In the genomic region with DNA sequence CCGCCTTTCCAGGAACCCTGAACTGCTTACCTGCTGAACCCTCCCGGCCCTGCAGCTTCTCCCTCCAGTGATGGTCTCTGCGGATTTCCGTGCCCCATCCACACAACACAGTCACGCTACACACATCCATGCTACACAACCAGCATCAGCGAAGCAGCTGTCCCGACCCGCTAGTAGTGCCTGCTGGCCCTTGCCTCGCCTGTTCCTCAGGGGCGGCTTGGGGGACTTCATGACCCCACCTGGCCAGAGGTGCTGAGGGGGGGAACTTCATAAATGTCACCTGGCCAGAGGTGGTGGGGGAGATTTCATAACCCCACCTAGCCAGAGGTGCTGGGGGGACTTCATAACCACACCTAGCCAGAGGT, we compare ENCODE assay signal across 9 cellular contexts. TPM values are rescaled to one million over a fixed set of nuclear protein-coding genes. Genes with fewer than 3 reads are reported as not detected.
DNase-seq lines count a peak whose midpoint lies in the region; ATAC-seq, FAIRE-seq and TF ChIP-seq lines count a peak whose summit lies in the region.
"Had no signal": no experiment of that assay in that cellular context is flagged by ENCODE, and none has a peak within 500 bp of the region (broad histone marks: within the 10 kb centered on the region; RNA-seq: fewer than 3 reads in every experiment).

No MANE protein-coding gene starts in this region.

- ATAC-seq in GM21786 (IDR thresholded peaks at IDR 0.05; ENCODE audit: unreplicated experiment): peak; percentile 17
- ATAC-seq in WTC11: peak; percentile 26
- peak in 1 of 2 donors; percentile 43 for ATAC-seq in right cardiac atrium

- H3K36me3 Mint-ChIP-seq in WTC11: peaks cover 8% of the 10 kb centered on the region

- CTCF ChIA-PET in WTC11 (lab: Charles Lee): interaction anchor here (0.6 to 1.1 kb wide), 5 partner anchors 17 to 142 kb away, joined by 3 to 4 read pairs (median 3); a partner anchor contains a TSS

- intact Hi-C loops in right cardiac atrium (cut with DNase I): no loop called here

- 47% methylated on average over 10 of the region's 10 CpGs for WGBS in right cardiac atrium
- WGBS in small intestine, 3 donors: 21 to 36% (median 28%) methylated on average over 10 of the region's 10 CpGs

- no peak overlapping the region for H3K27ac Mint-ChIP-seq in WTC11

- FAIRE-seq in small intestine (lab: Jason Lieb, UNC) (no peak), GM19239 (lab: Jason Lieb, UNC) (no peak)
- FAIRE-seq: islet of Langerhans had no signal

- H3K4me1 ChIP-seq in right cardiac atrium (ENCODE audit: control insufficient read depth, insufficient read depth, low read length) (no peaks in the 10 kb centered on the region), small intestine (ENCODE audit: control insufficient read depth in 2 of 2, insufficient read depth in 1 of 2, low read depth in 1 of 2, low read length in 1 of 2) (no peaks in the 10 kb centered on the region)

- H3K9me3 Mint-ChIP-seq in WTC11: peaks cover 4% of the 10 kb centered on the region; the same call in 1 of the 2 replicates

- H3K4me1 Mint-ChIP-seq in WTC11: peaks cover 2% of the 10 kb centered on the region; the same call in 1 of the 2 replicates

- H3K27me3 ChIP-seq in right cardiac atrium (ENCODE audit: control insufficient read depth, insufficient read depth): no peaks in the 10 kb centered on the region
- H3K27me3 ChIP-seq in small intestine (ENCODE audit: control insufficient read depth in 2 of 2, insufficient read depth in 2 of 2, low read length in 2 of 2): no peaks in the 10 kb centered on the region

- H3K4me3 Mint-ChIP-seq in WTC11: peak overlapping the region; percentile 80

- TF ChIP-seq CTCF in AG10803 (conservative IDR thresholded peaks at IDR 0.05; ENCODE audit: low read length) (no peak), WTC11 (IDR thresholded peaks at IDR 0.05) (no peak)

- no peaks in the 10 kb centered on the region for H3K36me3 ChIP-seq in small intestine (ENCODE audit: control insufficient read depth in 2 of 2, insufficient read depth in 2 of 2, low read length in 2 of 2)

- POLR2A ChIA-PET in WTC11 (lab: Charles Lee): interaction anchor here (0.7 to 1.5 kb wide), 2 partner anchors 13 to 254 kb away, joined by 3 to 4 read pairs; no protein-coding TSS in a partner anchor

- H3K9me3 ChIP-seq in right cardiac atrium (ENCODE audit: control insufficient read depth, low read length): no peaks in the 10 kb centered on the region
- H3K9me3 ChIP-seq in small intestine (ENCODE audit: control insufficient read depth, low read depth): no peaks in the 10 kb centered on the region

- H3K4me3 ChIP-seq in AG10803 (ENCODE audit: low read length) (peak overlapping the region; percentile 81), right cardiac atrium (ENCODE audit: low read length) (peak overlapping the region; percentile 96), small intestine (ENCODE audit: low read depth in 1 of 2, low read length in 2 of 2) (peak overlapping the region; percentile 4 to 96)

- H3K27ac ChIP-seq in right cardiac atrium (ENCODE audit: low read length) (no peak overlapping the region), small intestine (ENCODE audit: low read depth in 1 of 2, low read length in 1 of 2) (peak overlapping the region; percentile 20 to 95)

- DNase-seq in AG10803 (ENCODE audit: low read depth): no peak
- no peak for DNase-seq in WTC11 (ENCODE audit: low spot score)
- peak in 2 of 3 donors; percentile 63 to 72 for DNase-seq in right cardiac atrium
- DNase-seq in small intestine: no peak
- no peak for DNase-seq in COLO668 (lab: John Stamatoyannopoulos, UW; ENCODE audit: unreplicated experiment)
- DNase-seq in NCI-H1105 (lab: John Stamatoyannopoulos, UW): no peak
- DNase-seq in GM19239 (ENCODE audit: insufficient read length, low spot score): no peak

- no peaks in the 10 kb centered on the region for H3K27me3 Mint-ChIP-seq in WTC11 (ENCODE audit: low read depth)

TF ChIP-seq in WTC11, 78 proteins besides CTCF, POLR2A, EP300 and RAD21 (continues in another document):
- no peak for TF ChIP-seq ZNF416 (CRISPR knock-in tag; IDR thresholded peaks at IDR 0.05)
- TF ChIP-seq SMAD4 (CRISPR knock-in tag; IDR thresholded peaks at IDR 0.05): no peak
- TF ChIP-seq, protein P1, sequence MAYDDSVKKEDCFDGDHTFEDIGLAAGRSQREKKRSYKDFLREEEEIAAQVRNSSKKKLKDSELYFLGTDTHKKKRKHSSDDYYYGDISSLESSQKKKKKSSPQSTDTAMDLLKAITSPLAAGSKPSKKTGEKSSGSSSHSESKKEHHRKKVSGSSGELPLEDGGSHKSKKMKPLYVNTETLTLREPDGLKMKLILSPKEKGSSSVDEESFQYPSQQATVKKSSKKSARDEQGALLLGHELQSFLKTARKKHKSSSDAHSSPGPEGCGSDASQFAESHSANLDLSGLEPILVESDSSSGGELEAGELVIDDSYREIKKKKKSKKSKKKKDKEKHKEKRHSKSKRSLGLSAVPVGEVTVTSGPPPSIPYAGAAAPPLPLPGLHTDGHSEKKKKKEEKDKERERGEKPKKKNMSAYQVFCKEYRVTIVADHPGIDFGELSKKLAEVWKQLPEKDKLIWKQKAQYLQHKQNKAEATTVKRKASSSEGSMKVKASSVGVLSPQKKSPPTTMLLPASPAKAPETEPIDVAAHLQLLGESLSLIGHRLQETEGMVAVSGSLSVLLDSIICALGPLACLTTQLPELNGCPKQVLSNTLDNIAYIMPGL (CRISPR knock-in tag; IDR thresholded peaks at IDR 0.05): no peak
- TF ChIP-seq, protein P2, sequence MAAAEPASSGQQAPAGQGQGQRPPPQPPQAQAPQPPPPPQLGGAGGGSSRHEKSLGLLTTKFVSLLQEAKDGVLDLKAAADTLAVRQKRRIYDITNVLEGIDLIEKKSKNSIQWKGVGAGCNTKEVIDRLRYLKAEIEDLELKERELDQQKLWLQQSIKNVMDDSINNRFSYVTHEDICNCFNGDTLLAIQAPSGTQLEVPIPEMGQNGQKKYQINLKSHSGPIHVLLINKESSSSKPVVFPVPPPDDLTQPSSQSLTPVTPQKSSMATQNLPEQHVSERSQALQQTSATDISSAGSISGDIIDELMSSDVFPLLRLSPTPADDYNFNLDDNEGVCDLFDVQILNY (CRISPR knock-in tag; IDR thresholded peaks at IDR 0.05): no peak
- TF ChIP-seq, protein P3, sequence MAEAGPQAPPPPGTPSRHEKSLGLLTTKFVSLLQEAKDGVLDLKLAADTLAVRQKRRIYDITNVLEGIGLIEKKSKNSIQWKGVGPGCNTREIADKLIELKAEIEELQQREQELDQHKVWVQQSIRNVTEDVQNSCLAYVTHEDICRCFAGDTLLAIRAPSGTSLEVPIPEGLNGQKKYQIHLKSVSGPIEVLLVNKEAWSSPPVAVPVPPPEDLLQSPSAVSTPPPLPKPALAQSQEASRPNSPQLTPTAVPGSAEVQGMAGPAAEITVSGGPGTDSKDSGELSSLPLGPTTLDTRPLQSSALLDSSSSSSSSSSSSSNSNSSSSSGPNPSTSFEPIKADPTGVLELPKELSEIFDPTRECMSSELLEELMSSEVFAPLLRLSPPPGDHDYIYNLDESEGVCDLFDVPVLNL (CRISPR knock-in tag; IDR thresholded peaks at IDR 0.05; ENCODE audit: borderline replicate concordance, low read depth): no peak
- TF ChIP-seq, protein P4, sequence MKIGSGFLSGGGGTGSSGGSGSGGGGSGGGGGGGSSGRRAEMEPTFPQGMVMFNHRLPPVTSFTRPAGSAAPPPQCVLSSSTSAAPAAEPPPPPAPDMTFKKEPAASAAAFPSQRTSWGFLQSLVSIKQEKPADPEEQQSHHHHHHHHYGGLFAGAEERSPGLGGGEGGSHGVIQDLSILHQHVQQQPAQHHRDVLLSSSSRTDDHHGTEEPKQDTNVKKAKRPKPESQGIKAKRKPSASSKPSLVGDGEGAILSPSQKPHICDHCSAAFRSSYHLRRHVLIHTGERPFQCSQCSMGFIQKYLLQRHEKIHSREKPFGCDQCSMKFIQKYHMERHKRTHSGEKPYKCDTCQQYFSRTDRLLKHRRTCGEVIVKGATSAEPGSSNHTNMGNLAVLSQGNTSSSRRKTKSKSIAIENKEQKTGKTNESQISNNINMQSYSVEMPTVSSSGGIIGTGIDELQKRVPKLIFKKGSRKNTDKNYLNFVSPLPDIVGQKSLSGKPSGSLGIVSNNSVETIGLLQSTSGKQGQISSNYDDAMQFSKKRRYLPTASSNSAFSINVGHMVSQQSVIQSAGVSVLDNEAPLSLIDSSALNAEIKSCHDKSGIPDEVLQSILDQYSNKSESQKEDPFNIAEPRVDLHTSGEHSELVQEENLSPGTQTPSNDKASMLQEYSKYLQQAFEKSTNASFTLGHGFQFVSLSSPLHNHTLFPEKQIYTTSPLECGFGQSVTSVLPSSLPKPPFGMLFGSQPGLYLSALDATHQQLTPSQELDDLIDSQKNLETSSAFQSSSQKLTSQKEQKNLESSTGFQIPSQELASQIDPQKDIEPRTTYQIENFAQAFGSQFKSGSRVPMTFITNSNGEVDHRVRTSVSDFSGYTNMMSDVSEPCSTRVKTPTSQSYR (CRISPR knock-in tag; IDR thresholded peaks at IDR 0.05): no peak
- no peak for TF ChIP-seq ZNF396 (CRISPR knock-in tag; IDR thresholded peaks at IDR 0.05; ENCODE audit: borderline replicate concordance)
- no peak for TF ChIP-seq PRRX2 (CRISPR knock-in tag; IDR thresholded peaks at IDR 0.05)
- no peak for TF ChIP-seq SMAD3 (CRISPR knock-in tag; IDR thresholded peaks at IDR 0.05; ENCODE audit: borderline replicate concordance)
- no peak for TF ChIP-seq TEAD1 (CRISPR knock-in tag; IDR thresholded peaks at IDR 0.05)

RNA-seq across cellular contexts. Expression of a gene that starts 0.5 kb away (rescaled TPM):
- total RNA-seq in WTC11 (2021) (17.1 to 20.5 TPM (median 18.8 TPM) in 3 replicates), right cardiac atrium (10 to 100 TPM in 3 of 4 donors, 1 to 10 TPM in 1; 9.8 to 16.4 (median 11.9) TPM)
- polyA plus RNA-seq in right cardiac atrium (6.5 TPM), small intestine (1 to 10 TPM; 3.0 to 7.0 (median 5.1) TPM)

RNA-seq across cellular contexts. Expression of a gene that starts 59.7 kb away (rescaled TPM):
- 79.2 to 85.7 TPM (median 80.0 TPM) in 3 replicates for total RNA-seq in WTC11 (2021)
- 10 to 100 TPM; 30.3 to 42.5 (median 36.3) TPM for total RNA-seq in right cardiac atrium
- 12.2 TPM for polyA plus RNA-seq in right cardiac atrium
- 10 to 100 TPM; 35.9 to 59.9 (median 43.7) TPM for polyA plus RNA-seq in small intestine

Comparison
In these comparisons a context has a peak if more than half of its experiments do, and no peak if none do; other contexts are left out.
1. DNase-seq: peak in right cardiac atrium (2 of 3); none in AG10803 (single experiment), WTC11 (single experiment), small intestine (single experiment), COLO668 (single experiment), NCI-H1105 (single experiment) and GM19239 (single experiment).
2. Peak in every context shown above with its lines, with median percentiles within 50 percentile points of each other: H3K4me3 ChIP-seq.